In genomic region chr7:135490783-135491182, GRCh38 we compare ENCODE assay signal across 15 cellular contexts. TPM values are rescaled to one million over a fixed set of nuclear protein-coding genes. Genes with fewer than 3 reads are reported as not detected.
DNase-seq lines count a peak whose midpoint lies in the region; ATAC-seq, FAIRE-seq and TF ChIP-seq lines count a peak whose summit lies in the region.
"Had no signal": no experiment of that assay in that cellular context is flagged by ENCODE, and none has a peak within 500 bp of the region (broad histone marks: within the 10 kb centered on the region; RNA-seq: fewer than 3 reads in every experiment).

No MANE protein-coding gene starts in this region.

- H3K4me1 Mint-ChIP-seq in T-cell = peaks cover 16 to 31% (median 19%) of the 10 kb centered on the region in 3 donors

- H3K36me3 Mint-ChIP-seq in T-cell = peaks cover 3% of the 10 kb centered on the region

- no peak overlapping the region for H3K4me3 ChIP-seq in bronchial epithelial cell (ENCODE audit: low read depth, low read length)

- no peaks in the 10 kb centered on the region for H3K27me3 Mint-ChIP-seq in T-cell
- H3K27me3 Mint-ChIP-seq: activated CD4-positive, alpha-beta T cell treated with anti-CD3 and anti-CD28 coated beads, Interleukin-2, amount 10 ng/mL, durations not matched to agents 24 days and 14 days; activated T-helper 17 cell treated with anti-CD3 and anti-CD28 coated beads, Interleukin-2, amount 50 U/mL, for 72 hours; stimulated activated naive CD8-positive, alpha-beta T cell treated with anti-CD3 and anti-CD28 coated beads, Interleukin-15, Interleukin-2, amounts not matched to agents 100 ng/mL and 50 ng/mL, for 24 hours had no signal

- no peak for TF ChIP-seq CTCF in bronchial epithelial cell (IDR thresholded peaks at IDR 0.05; ENCODE audit: insufficient read depth, low read length, severe bottlenecking)

- H3K36me3 ChIP-seq in bronchial epithelial cell (ENCODE audit: control insufficient read depth, insufficient read depth, low read length) = no peaks in the 10 kb centered on the region

- no peaks in the 10 kb centered on the region for H3K27me3 ChIP-seq in bronchial epithelial cell (ENCODE audit: control insufficient read depth, insufficient read depth, low read length)

- FAIRE-seq in bronchial epithelial cell (lab: Jason Lieb, UNC) = no peak

- peak; percentile 38 for DNase-seq in G401 (ENCODE audit: low spot score)
- peak; percentile 39 for DNase-seq in NCI-H2227 treated with DMSO at 0.1 percent for 48 hours (lab: John Stamatoyannopoulos, UW)
- DNase-seq in bronchial epithelial cell (ENCODE audit: low read depth) = peak; percentile 61
- peak; percentile 11 for DNase-seq in medulla oblongata (ENCODE audit: extremely low spot score)
- DNase-seq in occipital lobe (lab: John Stamatoyannopoulos, UW) = no peak
- DNase-seq in T-cell = no peak
- DNase-seq: activated CD4-positive, alpha-beta T cell treated with anti-CD3 and anti-CD28 coated beads, Interleukin-2, amount 10 ng/mL, durations not matched to agents 24 days and 14 days; GF-D8; GOT3; NCI-H2171 treated with DMSO at 0.1 percent for 48 hours had no signal

- in situ Hi-C loops in G401 (cut with HindIII; ENCODE audit: low sequenced_read_pairs) = no loop called here

- no peak overlapping the region for H3K27ac Mint-ChIP-seq in T-cell
- H3K27ac Mint-ChIP-seq: activated CD4-positive, alpha-beta T cell treated with anti-CD3 and anti-CD28 coated beads, Interleukin-2, amount 10 ng/mL, durations not matched to agents 24 days and 14 days; activated T-helper 17 cell treated with anti-CD3 and anti-CD28 coated beads, Interleukin-2, amount 50 U/mL, for 72 hours; stimulated activated naive CD8-positive, alpha-beta T cell treated with anti-CD3 and anti-CD28 coated beads, Interleukin-15, Interleukin-2, amounts not matched to agents 100 ng/mL and 50 ng/mL, for 24 hours; T-helper 1 cell treated with Interleukin-12 subunit alpha and Interleukin-12 subunit beta and Interleukin-4 antibody, amounts not matched to agents 30 μg/mL and 1 μg/mL, for 36 hours had no signal

- POLR2A ChIA-PET in T-cell (lab: Charles Lee) = no interaction called here

- ATAC-seq in HG03342 (IDR thresholded peaks at IDR 0.05; ENCODE audit: unreplicated experiment) (no peak), HG02981 (IDR thresholded peaks at IDR 0.05; ENCODE audit: unreplicated experiment) (no peak), T-cell (replicated peaks in 1 of 4) (no peak)
- ATAC-seq: activated T-helper 17 cell treated with anti-CD3 and anti-CD28 coated beads, Interleukin-2, amount 50 U/mL, for 72 hours had no signal

- H3K4me3 Mint-ChIP-seq in T-cell = no peak overlapping the region
- H3K4me3 Mint-ChIP-seq: activated CD4-positive, alpha-beta T cell treated with anti-CD3 and anti-CD28 coated beads, Interleukin-2, amount 10 ng/mL, durations not matched to agents 24 days and 14 days; activated T-helper 17 cell treated with anti-CD3 and anti-CD28 coated beads, Interleukin-2, amount 50 U/mL, for 72 hours; stimulated activated naive CD8-positive, alpha-beta T cell treated with anti-CD3 and anti-CD28 coated beads, Interleukin-15, Interleukin-2, amounts not matched to agents 100 ng/mL and 50 ng/mL, for 24 hours; T-helper 1 cell treated with Interleukin-12 subunit alpha and Interleukin-12 subunit beta and Interleukin-4 antibody, amounts not matched to agents 30 μg/mL and 1 μg/mL, for 36 hours had no signal

- no peaks in the 10 kb centered on the region for H3K9me3 Mint-ChIP-seq in T-cell
- H3K9me3 Mint-ChIP-seq: activated CD4-positive, alpha-beta T cell treated with anti-CD3 and anti-CD28 coated beads, Interleukin-2, amount 10 ng/mL, durations not matched to agents 24 days and 14 days; activated T-helper 17 cell treated with anti-CD3 and anti-CD28 coated beads, Interleukin-2, amount 50 U/mL, for 72 hours; stimulated activated naive CD8-positive, alpha-beta T cell treated with anti-CD3 and anti-CD28 coated beads, Interleukin-15, Interleukin-2, amounts not matched to agents 100 ng/mL and 50 ng/mL, for 24 hours; T-helper 1 cell treated with Interleukin-12 subunit alpha and Interleukin-12 subunit beta and Interleukin-4 antibody, amounts not matched to agents 30 μg/mL and 1 μg/mL, for 36 hours had no signal

- CTCF ChIA-PET in T-cell (lab: Charles Lee) = no interaction called here

RNA-seq across cellular contexts. Expression of gene CNOT4, which starts 19.1 kb away (rescaled TPM):
- 5.8 and 9.5 TPM in 2 replicates for total RNA-seq in G401 (2014; rRNA removed; shearing (Covaris generic))
- total RNA-seq in bronchial epithelial cell (3.9 and 9.5 TPM in 2 replicates), occipital lobe (32.4 TPM), T-cell (10 to 100 TPM; 29.4 to 36.8 (median 33.7) TPM)

Comparison
In these comparisons a context has a peak if more than half of its experiments do, and no peak if none do; other contexts are left out.
1. DNase-seq: peak in G401 (single experiment), NCI-H2227 treated with DMSO at 0.1 percent for 48 hours (single experiment), bronchial epithelial cell (single experiment) and medulla oblongata (single experiment); none in occipital lobe (single experiment) and T-cell (0 of 34).